In the genomic region with DNA sequence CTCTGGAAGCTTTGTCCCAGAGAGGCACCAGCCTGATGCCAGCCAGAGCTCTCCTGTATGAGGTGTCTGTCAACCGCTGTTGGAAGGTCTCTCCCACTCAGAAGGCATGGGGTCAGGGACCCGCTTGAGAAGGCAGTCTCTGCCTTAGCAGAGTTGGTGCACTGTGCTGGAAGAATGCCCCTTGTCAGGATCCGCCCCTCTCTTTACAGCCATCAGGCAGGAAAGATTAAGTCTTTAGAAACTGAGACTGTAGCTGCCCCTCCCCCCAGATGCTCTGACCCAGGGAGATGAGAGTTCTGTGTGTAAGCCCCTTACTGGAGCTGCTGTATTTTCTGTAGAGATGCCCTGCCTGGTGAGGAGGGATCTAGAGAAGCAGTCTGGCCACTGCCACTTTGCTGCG, we compare ENCODE assay signal across 29 cellular contexts.
"Had no signal": no experiment of that assay in that cellular context is flagged by ENCODE, and none has a peak within 500 bp of the region (broad histone marks: within the 10 kb centered on the region; RNA-seq: fewer than 3 reads in every experiment).

No MANE protein-coding gene starts in this region.

- H3K4me3 ChIP-seq: adrenal gland, body of pancreas, breast epithelium, K562, PC-9, SJCRH30, SK-N-MC had no signal

- H3K36me3 Mint-ChIP-seq: activated CD4-positive, alpha-beta memory T cell treated with anti-CD3 and anti-CD28 coated beads for 36 hours had no signal

- H3K9me3 ChIP-seq: adrenal gland, body of pancreas, breast epithelium, SJCRH30 had no signal

- H3K4me1 Mint-ChIP-seq: activated CD4-positive, alpha-beta T cell treated with anti-CD3 and anti-CD28 coated beads for 36 hours; activated CD4-positive, alpha-beta T cell treated with anti-CD3 and anti-CD28 coated beads, Interleukin-2, amount 10 ng/mL, durations not matched to agents 7 days and 5 days had no signal

- H3K4me3 Mint-ChIP-seq: activated CD4-positive, alpha-beta memory T cell treated with anti-CD3 and anti-CD28 coated beads for 36 hours; activated CD4-positive, alpha-beta T cell treated with anti-CD3 and anti-CD28 coated beads for 36 hours; activated CD4-positive, alpha-beta T cell treated with anti-CD3 and anti-CD28 coated beads, Interleukin-2, amount 10 ng/mL, durations not matched to agents 7 days and 5 days; activated naive CD4-positive, alpha-beta T cell treated with anti-CD3 and anti-CD28 coated beads for 36 hours; activated T-cell treated with anti-CD3 and anti-CD28 coated beads, Interleukin-2, amount 50 U/mL, for 4 hours; activated T-helper 1 cell treated with anti-CD3 and anti-CD28 coated beads, Interleukin-12 subunit alpha, Interleukin-12 subunit beta, Interleukin-2, Interleukin-4 antibody, amounts not matched to agents 30 ng/mL and 10 ng/mL and 1 ng/mL, durations not matched to agents 14 hours and 24 hours and 36 hours had no signal

- DNase-seq: activated CD4-positive, alpha-beta memory T cell treated with anti-CD3 and anti-CD28 coated beads for 36 hours; activated CD4-positive, alpha-beta T cell treated with anti-CD3 and anti-CD28 coated beads for 36 hours; activated CD4-positive, alpha-beta T cell treated with anti-CD3 and anti-CD28 coated beads, Interleukin-2, amount 10 ng/mL, durations not matched to agents 7 days and 5 days; activated CD8-positive, alpha-beta memory T cell treated with anti-CD3 and anti-CD28 coated beads, Interleukin-2, amount 50 U/mL, for 4 hours; activated gamma-delta T cell treated with Interleukin-2 at 50 U/mL for 16 hours; activated naive CD4-positive, alpha-beta T cell treated with anti-CD3 and anti-CD28 coated beads for 36 hours; activated T-cell treated with anti-CD3 and anti-CD28 coated beads for 4 hours; activated T-cell treated with anti-CD3 and anti-CD28 coated beads, Interleukin-2, amount 50 U/mL, for 4 hours; adrenal gland; body of pancreas; NCI-H1092 treated with DMSO at 0.1 percent for 48 hours; NCI-H1417; NCI-H187 treated with DMSO at 0.1 percent for 48 hours; NCI-H2081; NCI-H226; NCI-H446 treated with DMSO at 0.1 percent for 48 hours; NCI-H524; NCI-H69; NK-92 treated with Interleukin-12 subunit alpha and Interleukin-12 subunit beta, amount 100 ng/mL, for 24 hours; PC-9; Right ventricle myocardium superior; SJCRH30; T1000 had no signal

- H3K27me3 Mint-ChIP-seq: activated CD4-positive, alpha-beta memory T cell treated with anti-CD3 and anti-CD28 coated beads for 36 hours; activated CD4-positive, alpha-beta T cell treated with anti-CD3 and anti-CD28 coated beads for 36 hours; activated CD4-positive, alpha-beta T cell treated with anti-CD3 and anti-CD28 coated beads, Interleukin-2, amount 10 ng/mL, durations not matched to agents 7 days and 5 days had no signal

- H3K4me1 ChIP-seq: adrenal gland, body of pancreas, breast epithelium, SJCRH30 had no signal

- H3K36me3 ChIP-seq: adrenal gland, breast epithelium, SJCRH30 had no signal

- H3K27ac Mint-ChIP-seq: activated CD4-positive, alpha-beta memory T cell treated with anti-CD3 and anti-CD28 coated beads for 36 hours; activated CD4-positive, alpha-beta T cell treated with anti-CD3 and anti-CD28 coated beads for 36 hours; activated CD4-positive, alpha-beta T cell treated with anti-CD3 and anti-CD28 coated beads, Interleukin-2, amount 10 ng/mL, durations not matched to agents 7 days and 5 days; activated naive CD4-positive, alpha-beta T cell treated with anti-CD3 and anti-CD28 coated beads for 36 hours; activated naive CD4-positive, alpha-beta T cell treated with anti-CD3 and anti-CD28 coated beads, Interleukin-2, amount 50 U/mL, for 72 hours; activated T-helper 1 cell treated with anti-CD3 and anti-CD28 coated beads, Interleukin-12 subunit alpha, Interleukin-12 subunit beta, Interleukin-2, Interleukin-4 antibody, amounts not matched to agents 30 ng/mL and 10 ng/mL and 1 ng/mL, durations not matched to agents 14 hours and 24 hours and 36 hours had no signal

- ATAC-seq: activated CD4-positive, alpha-beta T cell treated with anti-CD3 and anti-CD28 coated beads for 36 hours; activated CD4-positive, CD25-positive, alpha-beta regulatory T cell treated with anti-CD3 and anti-CD28 coated beads, Interleukin-2, amount 50 U/mL, for 24 hours; activated naive CD4-positive, alpha-beta T cell treated with anti-CD3 and anti-CD28 coated beads, Interleukin-2, amount 50 U/mL, for 72 hours; activated T-cell treated with anti-CD3 and anti-CD28 coated beads, Interleukin-2, amount 50 U/mL, for 4 hours; body of pancreas; K562 had no signal

- H2AFZ ChIP-seq: PC-9 had no signal

- H3K4me2 ChIP-seq: PC-9 had no signal

- H3K27me3 ChIP-seq: adrenal gland, body of pancreas, breast epithelium, SJCRH30 had no signal

- H3K27ac ChIP-seq: adrenal gland, body of pancreas, breast epithelium, PC-9, SJCRH30, SK-N-MC had no signal
